Comparison of ENCODE assay signal across 14 cellular contexts in the genomic region with DNA sequence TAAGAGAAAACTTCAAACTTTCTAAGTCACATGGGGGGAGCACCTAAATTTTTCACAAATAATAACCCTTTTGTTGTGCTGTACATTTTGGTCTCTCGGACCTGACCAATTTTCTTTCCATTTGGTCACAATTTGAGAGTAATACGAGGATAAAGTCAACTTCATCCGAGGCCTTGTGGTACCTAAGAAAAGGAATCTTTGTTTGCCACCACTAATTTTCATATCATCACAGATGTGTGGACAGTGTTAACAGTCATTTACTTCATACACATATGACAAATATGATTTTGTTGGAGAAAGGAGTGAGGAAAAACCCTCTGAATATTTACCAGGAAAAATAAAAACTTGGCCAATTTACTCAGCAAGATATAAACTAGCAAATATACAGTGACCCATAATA. TPM values are rescaled to one million over a fixed set of nuclear protein-coding genes. Genes with fewer than 3 reads are reported as not detected.
DNase-seq lines count a peak whose midpoint lies in the region; ATAC-seq and TF ChIP-seq lines count a peak whose summit lies in the region.
"Had no signal": no experiment of that assay in that cellular context is flagged by ENCODE, and none has a peak within 500 bp of the region (broad histone marks: within the 10 kb centered on the region; RNA-seq: fewer than 3 reads in every experiment).

No MANE protein-coding gene starts in this region.

- H3K27me3 ChIP-seq in breast epithelium: no peaks in the 10 kb centered on the region
- H3K27me3 ChIP-seq in adrenal gland: no peaks in the 10 kb centered on the region
- no peaks in the 10 kb centered on the region for H3K27me3 ChIP-seq in tibial nerve
- H3K27me3 ChIP-seq in body of pancreas: no peaks in the 10 kb centered on the region

- POLR2A ChIA-PET in MCF 10A (lab: Yijun Ruan, JAX): no interaction called here

- TF ChIP-seq CTCF in breast epithelium (IDR thresholded peaks at IDR 0.05) (no peak), MCF 10A (IDR thresholded peaks at IDR 0.05; ENCODE audit: unreplicated experiment) (no peak), adrenal gland (IDR thresholded peaks at IDR 0.05) (no peak), mesothelial cell of epicardium (IDR thresholded peaks at IDR 0.05; ENCODE audit: unreplicated experiment) (no peak), tibial nerve (IDR thresholded peaks at IDR 0.05) (no peak), body of pancreas (IDR thresholded peaks at IDR 0.05) (no peak)

- H3K4me3 Mint-ChIP-seq in MCF 10A (ENCODE audit: unreplicated experiment) (no peak overlapping the region), mesothelial cell of epicardium (no peak overlapping the region)

- no peak for DNase-seq in breast epithelium (ENCODE audit: low spot score in 2 of 2)
- no peak for DNase-seq in MCF 10A (ENCODE audit: unreplicated experiment)
- DNase-seq in adrenal gland: no peak
- no peak for DNase-seq in mesothelial cell of epicardium (ENCODE audit: low spot score in 2 of 2, unreplicated experiment in 2 of 2)
- no peak for DNase-seq in tibial nerve (ENCODE audit: low spot score in 2 of 2)
- DNase-seq in kidney glomerular epithelial cell (lab: John Stamatoyannopoulos, UW): no peak
- no peak for DNase-seq in activated CD4-positive, alpha-beta T cell treated with anti-CD3 and anti-CD28 coated beads for 48 hours
- no peak for DNase-seq in body of pancreas
- DNase-seq: activated CD4-positive, alpha-beta T cell treated with anti-CD3 and anti-CD28 coated beads, Interleukin-2, amount 50 U/mL, for 4 hours; activated naive CD4-positive, alpha-beta T cell treated with anti-CD3 and anti-CD28 coated beads, Interleukin-2, amount 50 U/mL, for 16 hours; effector memory CD4-positive, alpha-beta T cell; mucosa of descending colon; NCI-H510A treated with DMSO at 0.1 percent for 48 hours had no signal

- CTCF ChIA-PET in MCF 10A (lab: Yijun Ruan, JAX): no interaction called here

- H3K27ac Mint-ChIP-seq in MCF 10A (ENCODE audit: low read depth, unreplicated experiment): no peak overlapping the region
- H3K27ac Mint-ChIP-seq in mesothelial cell of epicardium: peak overlapping the region; percentile 93

- no peaks in the 10 kb centered on the region for H3K27me3 Mint-ChIP-seq in MCF 10A (ENCODE audit: insufficient read depth, unreplicated experiment)
- H3K27me3 Mint-ChIP-seq in mesothelial cell of epicardium (ENCODE audit: low read depth): no peaks in the 10 kb centered on the region

- intact Hi-C loops in breast epithelium (cut with DNase I; ENCODE audit: low total_unique reads): loop anchor here (5.0 kb wide), 1 partner anchor 296 kb away; no protein-coding TSS in a partner anchor
- intact Hi-C loops in MCF 10A (cut with micrococcal nuclease): no loop called here
- intact Hi-C loops in adrenal gland (cut with DNase I): no loop called here
- intact Hi-C loops in body of pancreas (cut with DNase I): no loop called here

- H3K36me3 ChIP-seq in breast epithelium: no peaks in the 10 kb centered on the region
- peaks cover 0 to 14% of the 10 kb centered on the region in 2 donors for H3K36me3 ChIP-seq in adrenal gland (replicated peaks in 1 of 2)
- H3K36me3 ChIP-seq in tibial nerve: peaks cover 0 to 6% (median 0%) of the 10 kb centered on the region in 3 donors
- H3K36me3 ChIP-seq in body of pancreas (replicated peaks in 1 of 2; ENCODE audit: insufficient read depth in 1 of 2, low read depth in 2 of 2): peaks cover 0 to 1% of the 10 kb centered on the region in 2 donors

- no peaks in the 10 kb centered on the region for H3K9me3 Mint-ChIP-seq in MCF 10A (ENCODE audit: unreplicated experiment)
- H3K9me3 Mint-ChIP-seq in mesothelial cell of epicardium: no peaks in the 10 kb centered on the region

- H3K36me3 Mint-ChIP-seq in MCF 10A (ENCODE audit: insufficient read depth, unreplicated experiment) (peaks cover 47% of the 10 kb centered on the region), mesothelial cell of epicardium (peaks cover 20% of the 10 kb centered on the region)

- no peak for ATAC-seq in body of pancreas
- ATAC-seq: SK-N-SH treated with all-trans-retinoic acid at 6 μM for 48 hours had no signal

- H3K4me3 ChIP-seq in breast epithelium (no peak overlapping the region), adrenal gland (no peak overlapping the region), tibial nerve (no peak overlapping the region), body of pancreas (no peak overlapping the region)
- H3K4me3 ChIP-seq: mucosa of descending colon had no signal

- BruUV-seq in MCF 10A (replicated peaks; lab: Mats Ljungman, UMichigan): no TSS peak

- TF ChIP-seq EP300 in tibial nerve (IDR thresholded peaks at IDR 0.05): no peak

- H3K4me1 Mint-ChIP-seq in MCF 10A (ENCODE audit: insufficient read depth, unreplicated experiment): peaks cover 42% of the 10 kb centered on the region
- peaks cover 76% of the 10 kb centered on the region for H3K4me1 Mint-ChIP-seq in mesothelial cell of epicardium

- TF ChIP-seq POLR2A in breast epithelium (IDR thresholded peaks at IDR 0.05) (no peak), adrenal gland (IDR thresholded peaks at IDR 0.05) (no peak), tibial nerve (IDR thresholded peaks at IDR 0.05) (no peak), body of pancreas (IDR thresholded peaks at IDR 0.05) (no peak)

- WGBS in adrenal gland, 4 donors: 88 to 92% (median 90%) methylated on average over 3 of the region's 3 CpGs
- WGBS in tibial nerve, 2 donors: 37 to 51% methylated on average over 3 of the region's 3 CpGs
- 66 to 70% methylated on average over 3 of the region's 3 CpGs for WGBS in body of pancreas, 2 donors

- H3K27ac ChIP-seq in breast epithelium: peak overlapping the region; percentile 89 to 91
- H3K27ac ChIP-seq in adrenal gland: peak overlapping the region in 4 of 5 donors; percentile 4 to 87 (median 34)
- peak overlapping the region; percentile 55 to 92 (median 88) for H3K27ac ChIP-seq in tibial nerve
- peak overlapping the region in 1 of 4 donors; percentile 74 for H3K27ac ChIP-seq in body of pancreas

- H3K9me3 ChIP-seq in breast epithelium (no peaks in the 10 kb centered on the region), adrenal gland (replicated peaks in 1 of 3) (no peaks in the 10 kb centered on the region), tibial nerve (no peaks in the 10 kb centered on the region), body of pancreas (no peaks in the 10 kb centered on the region)
- H3K9me3 ChIP-seq: mucosa of descending colon had no signal

- H3K4me1 ChIP-seq in breast epithelium (peaks cover 7 to 10% of the 10 kb centered on the region in 2 donors), adrenal gland (replicated peaks in 1 of 2) (peaks cover 26 to 49% of the 10 kb centered on the region in 2 donors), tibial nerve (peaks cover 3 to 94% (median 51%) of the 10 kb centered on the region in 4 donors), body of pancreas (peaks cover 38% of the 10 kb centered on the region)

RNA-seq across cellular contexts. Expression of a gene that starts 40.8 kb away (rescaled TPM):
- 10 to 100 TPM; 48.0 to 90.0 (median 68.5) TPM for total RNA-seq in breast epithelium
- total RNA-seq in MCF 10A (2022): 31.3 and 31.7 TPM in 2 replicates
- total RNA-seq in adrenal gland: 100 to 1,000 TPM in 5 of 8 donors, 10 to 100 TPM in 3; 38.3 to 153 (median 108) TPM
- 10 to 100 TPM; 46.2 to 78.1 (median 50.1) TPM for polyA plus RNA-seq in adrenal gland
- 137 to 140 TPM (median 138 TPM) in 3 replicates for total RNA-seq in mesothelial cell of epicardium
- 100 to 1,000 TPM; 106 to 205 (median 110) TPM for total RNA-seq in tibial nerve
- 10 to 100 TPM; 66.4 to 91.0 TPM for total RNA-seq in body of pancreas
